In the genomic region with DNA sequence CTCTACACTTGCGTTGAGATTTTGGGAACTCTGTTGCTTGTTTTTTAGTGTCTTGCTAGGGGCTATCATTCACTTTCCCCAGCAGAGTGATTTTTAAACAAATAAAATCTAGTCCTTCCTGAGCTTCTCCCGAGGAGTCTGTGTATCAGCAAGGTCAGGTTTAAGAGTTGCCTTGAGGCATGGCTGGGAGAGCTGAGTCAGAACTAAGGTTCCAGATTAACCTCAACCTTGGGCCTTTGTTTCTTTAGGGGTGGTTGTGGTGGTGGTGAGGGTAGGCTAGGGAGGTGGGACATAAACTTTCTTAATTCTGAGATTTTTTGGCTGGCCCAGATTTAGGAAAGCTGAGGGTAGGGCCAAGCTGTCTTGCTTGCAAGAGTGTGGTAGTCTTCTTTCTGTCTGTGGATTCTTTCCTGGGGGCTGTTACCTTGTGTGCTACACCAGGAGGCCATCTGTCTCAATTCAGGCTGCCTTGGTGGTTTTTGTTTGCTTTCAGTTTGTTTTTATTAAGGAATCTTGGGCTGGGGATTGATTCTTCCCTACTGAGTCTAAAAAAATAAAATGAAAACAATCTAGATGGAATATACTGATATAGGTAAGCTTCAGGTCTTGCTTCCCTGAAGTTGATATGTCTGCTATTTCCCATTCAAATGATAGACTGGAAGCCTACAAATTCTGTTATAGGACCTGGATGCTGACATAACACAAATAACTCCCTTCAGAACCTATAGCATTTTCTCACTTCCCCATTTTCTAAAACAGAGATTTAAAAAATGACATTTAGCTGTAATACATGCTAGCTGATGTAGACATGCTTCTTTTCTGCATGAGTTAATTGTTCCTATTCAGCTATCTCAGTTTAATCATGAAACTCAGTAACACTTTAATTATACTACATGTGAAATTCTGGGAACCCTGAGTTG, we compare ENCODE assay signal across 16 cellular contexts. TPM values are rescaled to one million over a fixed set of nuclear protein-coding genes. Genes with fewer than 3 reads are reported as not detected.
DNase-seq lines count a peak whose midpoint lies in the region; ATAC-seq and TF ChIP-seq lines count a peak whose summit lies in the region.
"Had no signal": no experiment of that assay in that cellular context is flagged by ENCODE, and none has a peak within 500 bp of the region (broad histone marks: within the 10 kb centered on the region; RNA-seq: fewer than 3 reads in every experiment).

No MANE protein-coding gene starts in this region.

- intact Hi-C loops in psoas muscle (cut with DNase I) = no loop called here
- intact Hi-C loops in left ventricle myocardium superior (cut with micrococcal nuclease) = no loop called here

- no peak for TF ChIP-seq CTCF in psoas muscle (IDR thresholded peaks at IDR 0.05)

- H3K27ac ChIP-seq in psoas muscle = no peak overlapping the region
- H3K27ac ChIP-seq: Peyer's patch, testis had no signal

- DNase-seq in islet precursor cell (peak; percentile 52), psoas muscle (no peak), left ventricle myocardium superior (no peak), T-helper 2 cell (no peak)
- DNase-seq in activated CD4-positive, alpha-beta T cell treated with anti-CD3 and anti-CD28 coated beads for 48 hours = no peak
- DNase-seq: activated naive CD8-positive, alpha-beta T cell treated with anti-CD3 and anti-CD28 coated beads, Interleukin-2, amount 10 ng/mL, durations not matched to agents 7 days and 5 days; DMS79; naive thymus-derived CD4-positive, alpha-beta T cell; NCI-H1092; Peyer's patch; testis had no signal

- peaks cover 0 to 8% (median under 1%) of the 10 kb centered on the region in 3 donors for H3K27me3 ChIP-seq in psoas muscle (ENCODE audit: insufficient read depth in 3 of 3, low read length in 2 of 3)
- H3K27me3 ChIP-seq: Peyer's patch, testis had no signal

- H3K9me3 ChIP-seq in psoas muscle = no peaks in the 10 kb centered on the region
- H3K9me3 ChIP-seq: Peyer's patch, testis had no signal

- 55 to 58% (median 56%) methylated on average over 2 of the region's 2 CpGs for WGBS in psoas muscle, 3 donors

- ATAC-seq in GM18867 (IDR thresholded peaks at IDR 0.05; ENCODE audit: unreplicated experiment) (peak; percentile 64), GM21723 (IDR thresholded peaks at IDR 0.05; ENCODE audit: unreplicated experiment) (peak; percentile 80), HG03175 (IDR thresholded peaks at IDR 0.05; ENCODE audit: unreplicated experiment) (peak; percentile 63), psoas muscle (no peak), left ventricle myocardium superior (no peak)
- ATAC-seq: activated CD4-positive, CD25-positive, alpha-beta regulatory T cell treated with anti-CD3 and anti-CD28 coated beads, Interleukin-2, amount 50 U/mL, for 24 hours; HCT116; naive thymus-derived CD4-positive, alpha-beta T cell had no signal

- no peaks in the 10 kb centered on the region for H3K4me1 ChIP-seq in psoas muscle
- H3K4me1 ChIP-seq: Peyer's patch had no signal

- no peak overlapping the region for H3K4me3 ChIP-seq in psoas muscle
- H3K4me3 ChIP-seq: Peyer's patch, testis had no signal

- no peaks in the 10 kb centered on the region for H3K36me3 ChIP-seq in psoas muscle (ENCODE audit: insufficient read depth in 1 of 2, low read depth in 1 of 2)
- H3K36me3 ChIP-seq: Peyer's patch had no signal

RNA-seq across cellular contexts. Expression of a gene that starts 5.4 kb away (rescaled TPM):
- not detected for total RNA-seq in psoas muscle
- under 1 TPM; 0.01 to 0.04 (median 0.03) TPM for polyA plus RNA-seq in psoas muscle
- total RNA-seq in left ventricle myocardium superior = 0.10 TPM
- total RNA-seq: activated naive CD8-positive, alpha-beta T cell treated with anti-CD3 and anti-CD28 coated beads, Interleukin-2, amount 10 ng/mL, durations not matched to agents 7 days and 5 days; naive thymus-derived CD4-positive, alpha-beta T cell; Peyer's patch had no signal
- polyA plus RNA-seq: naive thymus-derived CD4-positive, alpha-beta T cell had no signal

Comparison
In these comparisons a context has a peak if more than half of its experiments do, and no peak if none do; other contexts are left out.
1. ATAC-seq: peak in GM18867 (single experiment), GM21723 (single experiment) and HG03175 (single experiment); none in psoas muscle (0 of 4) and left ventricle myocardium superior (single experiment).